ENCODE assay signal across 8 cellular contexts in the genomic region with DNA sequence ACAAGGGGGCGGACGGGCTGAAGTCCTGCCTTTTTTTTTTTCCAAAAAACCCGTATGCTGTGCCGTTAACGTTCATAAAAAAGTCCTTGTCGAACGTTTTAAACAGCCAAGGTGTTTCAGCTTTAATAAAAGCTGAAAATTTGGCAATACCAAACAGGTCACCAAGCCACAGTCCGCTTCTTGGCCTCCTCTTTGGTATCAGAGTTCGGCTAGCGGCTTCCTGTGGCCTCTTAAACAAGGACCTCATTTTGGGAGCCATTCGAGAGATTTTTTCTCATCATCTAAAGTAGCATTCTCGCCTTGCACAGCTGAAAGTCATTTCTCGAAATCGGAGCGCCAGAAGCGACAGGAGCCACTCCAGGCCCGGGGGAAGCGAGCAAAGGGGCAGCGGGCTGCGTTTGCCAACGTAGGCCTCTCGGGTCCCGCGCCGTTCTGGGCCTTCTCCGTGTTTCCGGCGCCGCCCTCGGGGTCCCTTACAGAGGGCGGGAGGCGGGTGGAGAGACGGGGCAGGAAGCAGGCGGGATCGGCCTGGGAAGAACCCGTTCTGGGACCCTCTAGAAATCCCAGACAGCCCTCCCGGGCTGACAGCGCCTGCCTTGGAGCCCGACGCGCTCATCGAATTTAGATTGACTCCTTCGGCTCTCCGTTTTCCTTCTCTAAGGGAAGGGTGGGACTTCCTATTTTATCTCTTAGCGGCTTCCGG. TPM values are rescaled to one million over a fixed set of nuclear protein-coding genes. Genes with fewer than 3 reads are reported as not detected.
DNase-seq lines count a peak whose midpoint lies in the region; ATAC-seq and TF ChIP-seq lines count a peak whose summit lies in the region.

No MANE protein-coding gene starts in this region.

- CTCF ChIA-PET in AG04449 (lab: Yijun Ruan, JAX) = interaction anchor here (1.7 kb wide), 1 partner anchor 12 kb away, joined by 5 read pairs; no protein-coding TSS in a partner anchor
- CTCF ChIA-PET in activated CD8-positive, alpha-beta T cell treated with anti-CD3 and anti-CD28 coated beads for 36 hours (lab: Charles Lee) = interaction anchor here (1.5 kb wide), 1 partner anchor 99 kb away, joined by 5 read pairs; no protein-coding TSS in a partner anchor

- H3K9me3 Mint-ChIP-seq in activated CD8-positive, alpha-beta T cell treated with anti-CD3 and anti-CD28 coated beads for 36 hours = peaks cover 14% of the 10 kb centered on the region
- H3K9me3 Mint-ChIP-seq in mesothelial cell of epicardium = no peaks in the 10 kb centered on the region

- DNase-seq in AG04449 (ENCODE audit: low read depth, low spot score) = no peak
- peak; percentile 84 for DNase-seq in NCI-H510A (lab: John Stamatoyannopoulos, UW)
- DNase-seq in activated CD8-positive, alpha-beta T cell treated with anti-CD3 and anti-CD28 coated beads for 36 hours = peak; percentile 80
- DNase-seq in effector CD8-positive, alpha-beta T cell (lab: John Stamatoyannopoulos, UW) = peak; percentile 52
- peak; percentile 37 to 73 for DNase-seq in mesothelial cell of epicardium (ENCODE audit: low spot score in 2 of 2, unreplicated experiment in 2 of 2)
- peak; percentile 47 to 58 for DNase-seq in stimulated activated CD8-positive, alpha-beta memory T cell treated with anti-CD3 and anti-CD28 coated beads, Interleukin-15, amount 100 ng/mL, for 48 hours (ENCODE audit: low read depth in 2 of 2)

- H3K27ac Mint-ChIP-seq in activated CD8-positive, alpha-beta T cell treated with anti-CD3 and anti-CD28 coated beads for 36 hours = peak overlapping the region; percentile 98
- peak overlapping the region; percentile 99 for H3K27ac Mint-ChIP-seq in mesothelial cell of epicardium

- TF ChIP-seq CTCF in AG04449 (IDR thresholded peaks at IDR 0.05; ENCODE audit: insufficient read depth, low read length, missing control alignments) (no peak), mesothelial cell of epicardium (IDR thresholded peaks at IDR 0.05; ENCODE audit: unreplicated experiment) (no peak)
- no peak for TF ChIP-seq CTCF in activated CD8-positive, alpha-beta T cell treated with anti-CD3 and anti-CD28 coated beads for 36 hours (IDR thresholded peaks at IDR 0.05)

- H3K27me3 Mint-ChIP-seq in activated CD8-positive, alpha-beta T cell treated with anti-CD3 and anti-CD28 coated beads for 36 hours = no peaks in the 10 kb centered on the region
- H3K27me3 Mint-ChIP-seq in mesothelial cell of epicardium (ENCODE audit: low read depth) = no peaks in the 10 kb centered on the region

- H3K4me3 ChIP-seq in AG04449 (ENCODE audit: low read depth, low read length) = peak overlapping the region; percentile 93

- ATAC-seq in GM18511 (IDR thresholded peaks at IDR 0.05; ENCODE audit: unreplicated experiment) (peak; percentile 42), HG03045 (IDR thresholded peaks at IDR 0.05; ENCODE audit: unreplicated experiment) (peak; percentile 39)
- ATAC-seq in activated CD8-positive, alpha-beta T cell treated with anti-CD3 and anti-CD28 coated beads for 36 hours = peak; percentile 50

- peaks cover 34% of the 10 kb centered on the region for H3K4me1 Mint-ChIP-seq in activated CD8-positive, alpha-beta T cell treated with anti-CD3 and anti-CD28 coated beads for 36 hours (ENCODE audit: low read depth)
- H3K4me1 Mint-ChIP-seq in mesothelial cell of epicardium = peaks cover 34% of the 10 kb centered on the region

- POLR2A ChIA-PET in AG04449 (lab: Yijun Ruan, JAX) = no interaction called here
- POLR2A ChIA-PET in activated CD8-positive, alpha-beta T cell treated with anti-CD3 and anti-CD28 coated beads for 36 hours (lab: Charles Lee) = interaction anchor here (0.8 to 1.5 kb wide), 4 partner anchors 70 to 613 kb away, joined by 3 to 8 read pairs (median 3); partner anchors contain the start of gene TSHZ1

- H3K4me3 Mint-ChIP-seq in activated CD8-positive, alpha-beta T cell treated with anti-CD3 and anti-CD28 coated beads for 36 hours = peak overlapping the region; percentile 94
- H3K4me3 Mint-ChIP-seq in mesothelial cell of epicardium = peak overlapping the region; percentile 96

- peaks cover 41% of the 10 kb centered on the region for H3K36me3 Mint-ChIP-seq in activated CD8-positive, alpha-beta T cell treated with anti-CD3 and anti-CD28 coated beads for 36 hours (ENCODE audit: low read depth)
- peaks cover 7% of the 10 kb centered on the region for H3K36me3 Mint-ChIP-seq in mesothelial cell of epicardium

- intact Hi-C loops in activated CD8-positive, alpha-beta T cell treated with anti-CD3 and anti-CD28 coated beads for 36 hours (cut with micrococcal nuclease) = loop anchor here (10.0 kb wide), 1 partner anchor 102 kb away; the partner anchor contains the start of gene CNDP2

RNA-seq across cellular contexts. Expression of gene ZNF407, which starts 0.6 kb away (rescaled TPM):
- 10 to 100 TPM in 1 of 2 experiments, 1 to 10 TPM in 1; 9.9 to 10.8 TPM for total RNA-seq in activated CD8-positive, alpha-beta T cell treated with anti-CD3 and anti-CD28 coated beads for 36 hours
- total RNA-seq in mesothelial cell of epicardium = 22.1 to 24.9 TPM (median 23.1 TPM) in 3 replicates
